15 cellular contexts compared by ENCODE assay signal in genomic region chr4:177119693-177120092, GRCh38.
"Had no signal": no experiment of that assay in that cellular context is flagged by ENCODE, and none has a peak within 500 bp of the region (broad histone marks: within the 10 kb centered on the region; RNA-seq: fewer than 3 reads in every experiment).

No MANE protein-coding gene starts in this region.

- DNase-seq: activated CD4-positive, alpha-beta memory T cell treated with anti-CD3 and anti-CD28 coated beads, Interleukin-2, amount 10 ng/mL, durations not matched to agents 7 days and 5 days; activated CD4-positive, alpha-beta T cell treated with anti-CD3 and anti-CD28 coated beads for 36 hours; activated naive CD4-positive, alpha-beta T cell; activated naive CD8-positive, alpha-beta T cell treated with anti-CD3 and anti-CD28 coated beads, Interleukin-2, amount 50 U/mL, for 24 hours; effector memory CD4-positive, alpha-beta T cell; glutamatergic neuron; left cardiac atrium; mucosa of descending colon; naive thymus-derived CD8-positive, alpha-beta T cell; nucleus accumbens; psoas muscle; stimulated activated CD4-positive, alpha-beta T cell treated with anti-CD3 and anti-CD28 coated beads, Interleukin-15, amount 100 ng/mL, for 24 hours; stimulated activated CD4-positive, alpha-beta T cell treated with anti-CD3 and anti-CD28 coated beads, Interleukin-4, amount 100 ng/mL, for 4 hours; transverse colon had no signal

- H3K27ac ChIP-seq: psoas muscle, transverse colon, VCaP had no signal

- H3K36me3 ChIP-seq: transverse colon had no signal

- H3K27me3 ChIP-seq: transverse colon had no signal

- ATAC-seq: activated CD4-positive, alpha-beta T cell treated with anti-CD3 and anti-CD28 coated beads for 36 hours; activated naive CD8-positive, alpha-beta T cell treated with anti-CD3 and anti-CD28 coated beads, Interleukin-2, amount 50 U/mL, for 24 hours; mucosa of descending colon; naive thymus-derived CD8-positive, alpha-beta T cell had no signal

- H3K9me3 ChIP-seq: psoas muscle, transverse colon had no signal

- H3K4me1 ChIP-seq: psoas muscle, transverse colon had no signal

- H3K4me3 ChIP-seq: mucosa of descending colon, psoas muscle, transverse colon had no signal
